ENCODE assay signal across 10 cellular contexts in genomic region chr1:151944859-151945575, GRCh38. TPM values are rescaled to one million over a fixed set of nuclear protein-coding genes. Genes with fewer than 3 reads are reported as not detected.
DNase-seq lines count a peak whose midpoint lies in the region; ATAC-seq, FAIRE-seq and TF ChIP-seq lines count a peak whose summit lies in the region.
"Had no signal": no experiment of that assay in that cellular context is flagged by ENCODE, and none has a peak within 500 bp of the region (broad histone marks: within the 10 kb centered on the region; RNA-seq: fewer than 3 reads in every experiment).

No MANE protein-coding gene starts in this region.

- no peaks in the 10 kb centered on the region for H3K79me2 ChIP-seq in DOHH2 (ENCODE audit: control insufficient read depth, low read length)

- DNase-seq in Panc1 (ENCODE audit: low read depth, low spot score) (no peak), sigmoid colon (no peak), GM12892 (ENCODE audit: insufficient read length) (no peak), GM19240 (ENCODE audit: insufficient read length, low spot score) (no peak), NCI-H2171 treated with DMSO at 0.1 percent for 48 hours (lab: John Stamatoyannopoulos, UW) (no peak)
- DNase-seq: NCI-H187 treated with DMSO at 0.1 percent for 48 hours had no signal

- in situ Hi-C loops in Panc1 (cut with HindIII; ENCODE audit: low pct_unique_long_range_greater_than_20kb, low sequenced_read_pairs) = no loop called here

- peaks cover 80% of the 10 kb centered on the region for H3K4me1 ChIP-seq in DOHH2 (ENCODE audit: control insufficient read depth, low read length)
- H3K4me1 ChIP-seq in Panc1 (ENCODE audit: control insufficient read depth, insufficient read depth, low read length) = peaks cover 52% of the 10 kb centered on the region
- peaks cover 3 to 9% of the 10 kb centered on the region in 2 donors for H3K4me1 ChIP-seq in esophagus (ENCODE audit: control insufficient read depth in 2 of 2, insufficient read depth in 2 of 2, low read length in 1 of 2)
- peaks cover 0 to 54% (median 40%) of the 10 kb centered on the region in 4 donors for H3K4me1 ChIP-seq in sigmoid colon

- no peak for FAIRE-seq in GM12892 (lab: Jason Lieb, UNC)
- FAIRE-seq: TTC549 had no signal

- H3K27me3 ChIP-seq in DOHH2 (ENCODE audit: control insufficient read depth, low read length) = no peaks in the 10 kb centered on the region
- no peaks in the 10 kb centered on the region for H3K27me3 ChIP-seq in Panc1 (ENCODE audit: control insufficient read depth, insufficient read depth, low read length)
- H3K27me3 ChIP-seq in esophagus (ENCODE audit: control insufficient read depth in 1 of 2, insufficient read depth in 2 of 2, low read length in 2 of 2) = no peaks in the 10 kb centered on the region
- no peaks in the 10 kb centered on the region for H3K27me3 ChIP-seq in sigmoid colon

- no peaks in the 10 kb centered on the region for H4K20me1 ChIP-seq in DOHH2 (ENCODE audit: control insufficient read depth, insufficient read depth, low read depth, low read length)

- ATAC-seq in Panc1 (no peak), GM21576 (IDR thresholded peaks at IDR 0.05; ENCODE audit: unreplicated experiment) (no peak)

- H3K4me2 ChIP-seq in DOHH2 (ENCODE audit: low read length) = peak overlapping the region; percentile 49

- no peak for TF ChIP-seq EP300 in sigmoid colon (IDR thresholded peaks at IDR 0.05)

- no peak for TF ChIP-seq CTCF in DOHH2 (IDR thresholded peaks at IDR 0.05; ENCODE audit: low read depth, low read length, poor library complexity, severe bottlenecking)
- TF ChIP-seq CTCF in Panc1 (IDR thresholded peaks at IDR 0.05) = no peak
- TF ChIP-seq CTCF in sigmoid colon (IDR thresholded peaks at IDR 0.05) = no peak

- no peaks in the 10 kb centered on the region for H3F3A ChIP-seq in DOHH2 (ENCODE audit: control insufficient read depth, insufficient read depth)

- 53 to 56% methylated on average over 3 of the region's 3 CpGs for WGBS in esophagus, 2 donors
- WGBS in sigmoid colon, 2 donors = 61 to 74% methylated on average over 3 of the region's 3 CpGs

- POLR2A ChIA-PET in Panc1 (lab: Charles Lee) = no interaction called here

- H3K9me3 ChIP-seq in DOHH2 (ENCODE audit: control insufficient read depth, insufficient read depth, low read length) (no peaks in the 10 kb centered on the region), Panc1 (ENCODE audit: control insufficient read depth, insufficient read depth, low read depth, low read length) (no peaks in the 10 kb centered on the region), esophagus (ENCODE audit: control insufficient read depth in 2 of 2, insufficient read depth in 1 of 2, low read depth in 1 of 2, low read length in 1 of 2) (no peaks in the 10 kb centered on the region), sigmoid colon (no peaks in the 10 kb centered on the region)

- H3K4me3 ChIP-seq in DOHH2 (ENCODE audit: low read length) (peak overlapping the region; percentile 14), Panc1 (ENCODE audit: low read depth in 2 of 2, low read length in 2 of 2) (no peak overlapping the region), esophagus (ENCODE audit: low read depth in 1 of 2, low read length in 2 of 2) (no peak overlapping the region), sigmoid colon (no peak overlapping the region)

- H3K9me2 ChIP-seq in DOHH2 (replicated peaks; ENCODE audit: control insufficient read depth, low read length) = no peaks in the 10 kb centered on the region

- CTCF ChIA-PET in Panc1 (lab: Charles Lee) = no interaction called here

- intact Hi-C loops in Panc1 (cut with micrococcal nuclease; ENCODE audit: unreplicated experiment) = no loop called here
- intact Hi-C loops in sigmoid colon (cut with DNase I) = no loop called here

- no TSS peak for BruUV-seq in Panc1 (replicated peaks; lab: Mats Ljungman, UMichigan)

- H3K27ac ChIP-seq in DOHH2 (ENCODE audit: low read depth, low read length) (no peak overlapping the region; the same call in 1 of the 2 replicates), Panc1 (ENCODE audit: low read length) (peak overlapping the region; percentile 80), esophagus (ENCODE audit: low read depth in 2 of 2, low read length in 1 of 2) (peak overlapping the region; percentile 49 to 62), sigmoid colon (peak overlapping the region; percentile 46 to 85 (median 71))

- TF ChIP-seq POLR2A in sigmoid colon (IDR thresholded peaks at IDR 0.05) (no peak), GM12892 (IDR thresholded peaks at IDR 0.05; ENCODE audit: low read depth, low read length) (no peak)

- no peaks in the 10 kb centered on the region for H3K36me3 ChIP-seq in DOHH2 (ENCODE audit: control insufficient read depth, low read length)
- no peaks in the 10 kb centered on the region for H3K36me3 ChIP-seq in Panc1 (ENCODE audit: control insufficient read depth, insufficient read depth, low read length)
- H3K36me3 ChIP-seq in esophagus (ENCODE audit: control insufficient read depth in 2 of 2, insufficient read depth in 2 of 2, low read length in 1 of 2) = no peaks in the 10 kb centered on the region
- H3K36me3 ChIP-seq in sigmoid colon = no peaks in the 10 kb centered on the region

RNA-seq across cellular contexts. Expression of gene THEM4, which starts 35.7 kb away (rescaled TPM):
- total RNA-seq in Panc1 (2021; ENCODE audit: unreplicated experiment) = 21.8 TPM
- polyA plus RNA-seq in Panc1 (2012; ENCODE audit: insufficient read length) = 12.4 TPM
- 1 to 10 TPM; 5.5 to 7.2 TPM for polyA plus RNA-seq in esophagus
- 10 to 100 TPM; 16.1 to 21.9 (median 17.3) TPM for total RNA-seq in sigmoid colon
- polyA plus RNA-seq in sigmoid colon = 10 to 100 TPM in 1 of 3 donors, 1 to 10 TPM in 2; 4.9 to 13.5 (median 5.4) TPM
- 13.3 TPM for polyA plus RNA-seq in GM12892 (2012; ENCODE audit: missing spikeins)

RNA-seq across cellular contexts. Expression of gene S100A10, which starts 48.6 kb away (rescaled TPM):
- total RNA-seq in Panc1 (2021; ENCODE audit: unreplicated experiment) (1,621 TPM), sigmoid colon (10 to 100 TPM; 20.2 to 57.9 (median 43.0) TPM)
- 1,294 TPM for polyA plus RNA-seq in Panc1 (2012; ENCODE audit: insufficient read length)
- polyA plus RNA-seq in esophagus (1,000 to 10,000 TPM; 1,247 to 2,455 TPM), sigmoid colon (1,000 to 10,000 TPM; 1,087 to 1,816 (median 1,723) TPM)
- 2.7 TPM for polyA plus RNA-seq in GM12892 (2012; ENCODE audit: missing spikeins)

Comparison
In these comparisons a context has a peak if more than half of its experiments do, and no peak if none do; other contexts are left out.
1. RNA of gene S100A10, which starts 48.6 kb away (total RNA-seq): 1,621 TPM in Panc1 (single experiment); 20.2 to 57.9 TPM in sigmoid colon; every median in the first group is over 10 times any median in the second.